9 cellular contexts compared by ENCODE assay signal in genomic region chr1:227955808-227956207, GRCh38. TPM values are rescaled to one million over a fixed set of nuclear protein-coding genes. Genes with fewer than 3 reads are reported as not detected.
"Had no signal": no experiment of that assay in that cellular context is flagged by ENCODE, and none has a peak within 500 bp of the region (broad histone marks: within the 10 kb centered on the region; RNA-seq: fewer than 3 reads in every experiment).

No MANE protein-coding gene starts in this region.

- FAIRE-seq: G401.6, GM12878, GM12891, GM12892, GM18507, GM19239 had no signal

- H3K4me3 ChIP-seq: GM12878 had no signal

- DNase-seq: GDM1, GF-D8 had no signal

RNA-seq across cellular contexts. Expression of gene WNT9A, which starts 8.1 kb away (rescaled TPM):
- total RNA-seq: GM12878 had no signal

RNA-seq across cellular contexts. Expression of gene WNT3A, which starts 51.0 kb away (rescaled TPM):
- total RNA-seq: G401, GM12878 had no signal
